In genomic region chr7:93231799-93232672, GRCh38 we compare ENCODE assay signal across 1 cellular context.
TF ChIP-seq lines count a peak whose summit lies in the region.

Gene VPS50, plus strand, starts transcription at chr7:93232366. Its CDS starts 102 bp downstream, at chr7:93232468.

TF ChIP-seq in K562, 482 proteins besides CTCF, POLR2A, EP300 and RAD21 (continued from another document and continues in another):
- TF ChIP-seq E2F6 (IDR thresholded peaks at IDR 0.05; ENCODE audit: borderline replicate concordance in 1 of 2, extremely low read depth in 1 of 2, insufficient read depth in 1 of 2, insufficient read length in 1 of 2, low read depth in 1 of 2, low read length in 1 of 2, poor library complexity in 1 of 2, severe bottlenecking in 1 of 2), result peak; percentile 11 to 33
- TF ChIP-seq SP1 (CRISPR knock-in tag; IDR thresholded peaks at IDR 0.05), result peak; percentile 27; the same call in 1 of the 2 replicates
- TF ChIP-seq PYGO2 (tag; IDR thresholded peaks at IDR 0.05), result no peak
- peak in 1 of 2 experiments; percentile 16; a peak in 1 of 3 replicates for TF ChIP-seq CBX3 (IDR thresholded peaks at IDR 0.05; ENCODE audit: borderline replicate concordance in 1 of 2, low read length in 2 of 2)
- TF ChIP-seq PATZ1 (CRISPR knock-in tag; IDR thresholded peaks at IDR 0.05; ENCODE audit: borderline replicate concordance), result no peak
- TF ChIP-seq ZFPM2 (CRISPR knock-in tag; IDR thresholded peaks at IDR 0.05), result no peak
- no peak for TF ChIP-seq ZNF316 (IDR thresholded peaks at IDR 0.05)
- TF ChIP-seq FOXP4 (CRISPR knock-in tag; IDR thresholded peaks at IDR 0.05; ENCODE audit: borderline replicate concordance), result peak; percentile 75; the same call in 1 of the 2 replicates
- no peak for TF ChIP-seq NUFIP1 (IDR thresholded peaks at IDR 0.05; ENCODE audit: partially characterized antibody)
- TF ChIP-seq DNMT1 (IDR thresholded peaks at IDR 0.05), result no peak
- TF ChIP-seq ZBTB26 (CRISPR knock-in tag; IDR thresholded peaks at IDR 0.05), result 0 out of 2 replicates have a peak, but pooled peaks have one; percentile 15
- TF ChIP-seq MYNN (IDR thresholded peaks at IDR 0.05), result no peak
- no peak for TF ChIP-seq MYNN (CRISPR knock-in tag; IDR thresholded peaks at IDR 0.05)
- TF ChIP-seq POLR2H (tag; IDR thresholded peaks at IDR 0.05; ENCODE audit: low read depth), result no peak
- peak; percentile 39 to 42; a peak in 2 of 4 replicates for TF ChIP-seq NRF1 (conservative IDR thresholded peaks at IDR 0.05 in 1 of 2, IDR thresholded peaks at IDR 0.05 in 1 of 2)
- peak; percentile 82 for TF ChIP-seq ASH1L (IDR thresholded peaks at IDR 0.05; ENCODE audit: borderline replicate concordance, low read depth, partially characterized antibody)
- TF ChIP-seq ILK (tag; IDR thresholded peaks at IDR 0.05; ENCODE audit: borderline replicate concordance, low read depth), result no peak
- TF ChIP-seq ZNF280B (CRISPR knock-in tag; IDR thresholded peaks at IDR 0.05), result no peak
- no peak for TF ChIP-seq HSF4 (CRISPR knock-in tag; IDR thresholded peaks at IDR 0.05; ENCODE audit: borderline replicate concordance)
- TF ChIP-seq TEAD1 (CRISPR knock-in tag; IDR thresholded peaks at IDR 0.05), result peak in 1 of 2 experiments; percentile 48; a peak in 1 of 4 replicates
- peak; percentile 99 for TF ChIP-seq DIDO1 (tag; IDR thresholded peaks at IDR 0.05; ENCODE audit: low read depth)
- peak in 1 of 2 experiments; percentile 81 for TF ChIP-seq NCOA2 (IDR thresholded peaks at IDR 0.05; ENCODE audit: partially characterized antibody in 2 of 2)
- TF ChIP-seq TOE1 (IDR thresholded peaks at IDR 0.05; ENCODE audit: borderline replicate concordance), result peak; percentile 87
- no peak for TF ChIP-seq TOE1 (CRISPR knock-in tag; IDR thresholded peaks at IDR 0.05; ENCODE audit: borderline replicate concordance, low read depth)
- TF ChIP-seq ZNF764 (CRISPR knock-in tag; IDR thresholded peaks at IDR 0.05; ENCODE audit: low read depth), result no peak
- TF ChIP-seq ZNF398 (CRISPR knock-in tag; IDR thresholded peaks at IDR 0.05), result no peak
- TF ChIP-seq ZNF830 (CRISPR knock-in tag; IDR thresholded peaks at IDR 0.05), result no peak
- peak; percentile 76; the same call in 1 of the 2 replicates for TF ChIP-seq BACH1 (tag; IDR thresholded peaks at IDR 0.05)
- no peak for TF ChIP-seq U2AF2 (optimal IDR thresholded peaks at IDR 0.05; ENCODE audit: low read depth, low read length)
- TF ChIP-seq XRCC3 (IDR thresholded peaks at IDR 0.05), result no peak
- no peak for TF ChIP-seq ARHGAP35 (IDR thresholded peaks at IDR 0.05; ENCODE audit: partially characterized antibody)
- TF ChIP-seq PHF8 (IDR thresholded peaks at IDR 0.05; ENCODE audit: borderline replicate concordance, low read length), result peak; percentile 76; the same call in 1 of the 2 replicates
- TF ChIP-seq MED1 (CRISPR knock-in tag; IDR thresholded peaks at IDR 0.05; ENCODE audit: borderline replicate concordance), result no peak
- no peak for TF ChIP-seq ZMIZ1 (IDR thresholded peaks at IDR 0.05; ENCODE audit: low read depth in 2 of 2, low read length in 2 of 2)
- TF ChIP-seq RREB1 (CRISPR knock-in tag; IDR thresholded peaks at IDR 0.05), result no peak
- no peak; the same call in 1 of the 2 replicates for TF ChIP-seq MAFF (IDR thresholded peaks at IDR 0.05; ENCODE audit: low read length)
- peak; percentile 73; the same call in 1 of the 2 replicates for TF ChIP-seq MYC (IDR thresholded peaks at IDR 0.05; ENCODE audit: low read depth, low read length)
- no peak; the same call in 1 of the 2 replicates for TF ChIP-seq MYC (CRISPR knock-in tag; IDR thresholded peaks at IDR 0.05; ENCODE audit: borderline replicate concordance, low read depth)
- no peak for TF ChIP-seq ARID1B (IDR thresholded peaks at IDR 0.05)
- no peak for TF ChIP-seq TCF7L2 (IDR thresholded peaks at IDR 0.05; ENCODE audit: low read depth, low read length)
- no peak for TF ChIP-seq CBX2 (IDR thresholded peaks at IDR 0.05; ENCODE audit: insufficient read depth, low read length, poor library complexity, severe bottlenecking)
- TF ChIP-seq SMARCA5 (IDR thresholded peaks at IDR 0.05), result no peak
- no peak for TF ChIP-seq EGR1 (conservative IDR thresholded peaks at IDR 0.05)
- no peak for TF ChIP-seq SLC30A9 (CRISPR knock-in tag; IDR thresholded peaks at IDR 0.05)
- TF ChIP-seq CBX5 (IDR thresholded peaks at IDR 0.05; ENCODE audit: borderline replicate concordance, low read depth), result no peak
- TF ChIP-seq NEUROD1 (IDR thresholded peaks at IDR 0.05; ENCODE audit: borderline replicate concordance, low read depth, low read length, partially characterized antibody), result peak; percentile 45
- no peak for TF ChIP-seq OTX1 (CRISPR knock-in tag; IDR thresholded peaks at IDR 0.05)
- peak; percentile 73 for TF ChIP-seq POLR2B (IDR thresholded peaks at IDR 0.05; ENCODE audit: low read depth, partially characterized antibody)
- no peak for TF ChIP-seq CHCHD3 (CRISPR knock-in tag; IDR thresholded peaks at IDR 0.05)
